ENCODE assay signal across 9 cellular contexts in genomic region chr2:170815746-170816498, GRCh38. TPM values are rescaled to one million over a fixed set of nuclear protein-coding genes. Genes with fewer than 3 reads are reported as not detected.
A peak's percentile ranks its signal among the peaks of the same experiment; 100 is the strongest.
DNase-seq lines count a peak whose midpoint lies in the region; ATAC-seq lines count a peak whose summit lies in the region.
"Had no signal": no experiment of that assay in that cellular context is flagged by ENCODE, and none has a peak within 500 bp of the region (broad histone marks: within the 10 kb centered on the region; RNA-seq: fewer than 3 reads in every experiment).

No MANE protein-coding gene starts in this region.

- H3K4me1 Mint-ChIP-seq in stimulated activated memory B cell treated with anti-CD40 and anti-IgM and Interleukin-4, amounts not matched to agents 10 μg/mL and 1 μg/mL and 100 μg/mL, for 72 hours: peaks cover 36% of the 10 kb centered on the region

- no peaks in the 10 kb centered on the region for H3K36me3 ChIP-seq in effector memory CD4-positive, alpha-beta T cell (ENCODE audit: control insufficient read depth, insufficient read depth, low read length)

- ATAC-seq in HG02973 (IDR thresholded peaks at IDR 0.05; ENCODE audit: unreplicated experiment) (peak; percentile 43), HG03469 (IDR thresholded peaks at IDR 0.05; ENCODE audit: unreplicated experiment) (no peak)
- ATAC-seq in stimulated activated memory B cell treated with anti-CD40 and anti-IgM and Interleukin-4, amounts not matched to agents 10 μg/mL and 1 μg/mL and 100 μg/mL, for 72 hours: no peak

- H3K27me3 ChIP-seq in effector memory CD4-positive, alpha-beta T cell (replicated peaks; ENCODE audit: control insufficient read depth, insufficient read depth, low read length, poor library complexity, severe bottlenecking): peaks cover 72% of the 10 kb centered on the region
- peaks cover 82% of the 10 kb centered on the region for H3K27me3 ChIP-seq in mononuclear cell (ENCODE audit: insufficient read depth, low read length)

- H3K4me3 ChIP-seq in effector memory CD4-positive, alpha-beta T cell (ENCODE audit: insufficient read depth, low read depth, low read length, poor library complexity, severe bottlenecking): peak overlapping the region; percentile 55
- H3K4me3 ChIP-seq in mononuclear cell (ENCODE audit: low read length): peak overlapping the region; percentile 3

- peak overlapping the region; percentile 44 for H3K4me3 Mint-ChIP-seq in stimulated activated memory B cell treated with anti-CD40 and anti-IgM and Interleukin-4, amounts not matched to agents 10 μg/mL and 1 μg/mL and 100 μg/mL, for 72 hours

- DNase-seq in DMS 273 (lab: John Stamatoyannopoulos, UW; ENCODE audit: unreplicated experiment): peak; percentile 94
- peak; percentile 65 to 95 for DNase-seq in NCI-H526 (lab: John Stamatoyannopoulos, UW)
- DNase-seq in activated CD4-positive, alpha-beta T cell treated with anti-CD3 and anti-CD28 coated beads, Interleukin-2, amount 50 U/mL, for 4 hours: peak; percentile 55 to 57
- DNase-seq in effector memory CD4-positive, alpha-beta T cell: peak in 2 of 3 donors; percentile 26 to 41

- no peaks in the 10 kb centered on the region for H3K9me3 Mint-ChIP-seq in stimulated activated memory B cell treated with anti-CD40 and anti-IgM and Interleukin-4, amounts not matched to agents 10 μg/mL and 1 μg/mL and 100 μg/mL, for 72 hours

- H3K4me1 ChIP-seq in effector memory CD4-positive, alpha-beta T cell (ENCODE audit: control insufficient read depth, insufficient read depth, low read length, poor library complexity, severe bottlenecking): peaks cover 49% of the 10 kb centered on the region
- peaks cover 48% of the 10 kb centered on the region for H3K4me1 ChIP-seq in mononuclear cell (ENCODE audit: insufficient read depth, low read length)

- H3K36me3 Mint-ChIP-seq in stimulated activated memory B cell treated with anti-CD40 and anti-IgM and Interleukin-4, amounts not matched to agents 10 μg/mL and 1 μg/mL and 100 μg/mL, for 72 hours: no peaks in the 10 kb centered on the region

- peaks cover 78% of the 10 kb centered on the region for H3K27me3 Mint-ChIP-seq in stimulated activated memory B cell treated with anti-CD40 and anti-IgM and Interleukin-4, amounts not matched to agents 10 μg/mL and 1 μg/mL and 100 μg/mL, for 72 hours

- H3K27ac Mint-ChIP-seq in stimulated activated memory B cell treated with anti-CD40 and anti-IgM and Interleukin-4, amounts not matched to agents 10 μg/mL and 1 μg/mL and 100 μg/mL, for 72 hours: no peak overlapping the region

- H3K27ac ChIP-seq in effector memory CD4-positive, alpha-beta T cell (ENCODE audit: insufficient read depth, low read length, poor library complexity, severe bottlenecking): no peak overlapping the region

- no peaks in the 10 kb centered on the region for H3K9me3 ChIP-seq in effector memory CD4-positive, alpha-beta T cell (ENCODE audit: control insufficient read depth, low read length)
- H3K9me3 ChIP-seq in mononuclear cell (ENCODE audit: low read depth, low read length): no peaks in the 10 kb centered on the region

RNA-seq across cellular contexts. Expression of gene GAD1, which starts 0.8 kb away (rescaled TPM):
- total RNA-seq in mononuclear cell: not detected

RNA-seq across cellular contexts. Expression of gene ERICH2, which starts 45.7 kb away (rescaled TPM):
- not detected for total RNA-seq in mononuclear cell
- total RNA-seq: activated CD8-positive, alpha-beta memory T cell treated with anti-CD3 and anti-CD28 coated beads for 36 hours had no signal

Comparison
In these comparisons a context has a peak if more than half of its experiments do, and no peak if none do; other contexts are left out.
1. DNase-seq: peak in every context shown above with its lines; median percentile 94 in DMS 273; 80 in NCI-H526; 56 in activated CD4-positive, alpha-beta T cell treated with anti-CD3 and anti-CD28 coated beads, Interleukin-2, amount 50 U/mL, for 4 hours; 34 in effector memory CD4-positive, alpha-beta T cell.